ENCODE assay signal across 11 cellular contexts in the genomic region with DNA sequence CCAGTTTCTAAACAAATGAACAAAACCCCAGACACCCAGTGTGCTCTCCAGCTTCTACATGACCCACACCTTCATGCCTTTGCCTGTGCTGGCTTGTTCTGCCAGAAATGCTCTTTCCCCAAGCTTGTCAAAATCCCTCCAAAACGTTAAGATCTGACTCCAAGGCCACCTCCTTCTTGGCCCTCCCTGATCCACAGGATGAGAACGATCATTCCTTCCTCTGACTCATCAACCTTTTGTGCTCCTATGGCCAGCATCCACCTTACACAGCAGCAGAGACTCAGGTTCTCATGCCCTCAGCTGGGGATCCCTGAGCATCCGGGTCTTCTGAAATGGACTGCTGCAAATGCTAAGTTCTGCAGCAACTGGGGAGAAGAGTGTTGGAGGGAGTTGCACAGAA. TPM values are rescaled to one million over a fixed set of nuclear protein-coding genes. Genes with fewer than 3 reads are reported as not detected.
DNase-seq lines count a peak whose midpoint lies in the region; ATAC-seq, FAIRE-seq and TF ChIP-seq lines count a peak whose summit lies in the region.
"Had no signal": no experiment of that assay in that cellular context is flagged by ENCODE, and none has a peak within 500 bp of the region (broad histone marks: within the 10 kb centered on the region; RNA-seq: fewer than 3 reads in every experiment).

No MANE protein-coding gene starts in this region.

- H2AFZ ChIP-seq in endothelial cell of umbilical vein (ENCODE audit: low read depth, low read length), result no peak overlapping the region

- no peak overlapping the region for H3K9ac ChIP-seq in endothelial cell of umbilical vein (replicated peaks; ENCODE audit: extremely low read depth, insufficient read depth, low read length)

- peak overlapping the region; percentile 2 for H3K4me2 ChIP-seq in endothelial cell of umbilical vein (ENCODE audit: insufficient read depth, low read length)

- POLR2A ChIA-PET in endothelial cell of umbilical vein (lab: Charles Lee), result interaction anchor here (0.9 to 1.3 kb wide), 2 partner anchors 8 to 151 kb away, joined by 3 to 5 read pairs; a partner anchor contains a TSS

- H3K27ac ChIP-seq in endothelial cell of umbilical vein (ENCODE audit: insufficient read depth, low read depth, low read length) (peak overlapping the region; percentile 47), prostate gland (peak overlapping the region; percentile 100), substantia nigra (ENCODE audit: low read depth, low read length, poor library complexity, severe bottlenecking) (no peak overlapping the region)

- TF ChIP-seq CTCF in Calu3 (IDR thresholded peaks at IDR 0.05; ENCODE audit: unreplicated experiment), result no peak
- TF ChIP-seq CTCF in endothelial cell of umbilical vein (IDR thresholded peaks at IDR 0.05; ENCODE audit: extremely low read depth in 1 of 2, insufficient read depth in 1 of 2, low read depth in 1 of 2, low read length in 2 of 2), result no peak
- no peak for TF ChIP-seq CTCF in prostate gland (IDR thresholded peaks at IDR 0.05)

- H3K27me3 Mint-ChIP-seq in Calu3 (ENCODE audit: unreplicated experiment), result no peaks in the 10 kb centered on the region

- H3K27ac Mint-ChIP-seq in Calu3 (ENCODE audit: unreplicated experiment), result peak overlapping the region; percentile 36

- H3K79me2 ChIP-seq in endothelial cell of umbilical vein (ENCODE audit: control insufficient read depth, insufficient read depth, low read length), result peaks cover 64% of the 10 kb centered on the region

- BruUV-seq in Calu3 (replicated peaks; lab: Mats Ljungman, UMichigan) (no TSS peak), endothelial cell of umbilical vein (replicated peaks; lab: Mats Ljungman, UMichigan) (no TSS peak)

- H3K4me3 ChIP-seq in endothelial cell of umbilical vein (replicated peaks in 1 of 3; ENCODE audit: insufficient read depth in 1 of 3, low read depth in 1 of 3, low read length in 3 of 3) (no peak overlapping the region), prostate gland (no peak overlapping the region)

- ATAC-seq in GM18858 (IDR thresholded peaks at IDR 0.05; ENCODE audit: unreplicated experiment) (no peak), HG03280 (IDR thresholded peaks at IDR 0.05; ENCODE audit: unreplicated experiment) (no peak)

- FAIRE-seq in endothelial cell of umbilical vein (lab: Jason Lieb, UNC), result peak; percentile 83

- H3K36me3 Mint-ChIP-seq in Calu3 (ENCODE audit: insufficient read depth, unreplicated experiment), result peaks cover 33% of the 10 kb centered on the region

- no peaks in the 10 kb centered on the region for H3K27me3 ChIP-seq in endothelial cell of umbilical vein (ENCODE audit: control insufficient read depth in 2 of 2, insufficient read depth in 2 of 2, low read length in 2 of 2)
- H3K27me3 ChIP-seq in prostate gland (replicated peaks; ENCODE audit: insufficient read depth), result no peaks in the 10 kb centered on the region

- no peaks in the 10 kb centered on the region for H4K20me1 ChIP-seq in endothelial cell of umbilical vein (replicated peaks; ENCODE audit: control insufficient read depth, extremely low read depth, insufficient read depth, low read length)

- WGBS in prostate gland, result 20% methylated on average over 3 of the region's 3 CpGs

- dilution Hi-C loops in endothelial cell of umbilical vein (cut with MboI; ENCODE audit: extremely low pct_ligation_motif_present, low sequenced_read_pairs), result no loop called here

- CTCF ChIA-PET in Calu3 (lab: Charles Lee) (interaction anchor here (1.0 kb wide), 1 partner anchor 39 kb away, joined by 3 read pairs; no protein-coding TSS in a partner anchor), endothelial cell of umbilical vein (lab: Charles Lee) (interaction anchor here (0.7 to 3.0 kb wide), 12 partner anchors 9 to 120 kb away, joined by 3 to 21 read pairs (median 4); a partner anchor contains a TSS)

- peaks cover 34% of the 10 kb centered on the region for H3K4me1 ChIP-seq in endothelial cell of umbilical vein (ENCODE audit: control insufficient read depth, extremely low read depth, insufficient read depth, low read length)
- peaks cover 22% of the 10 kb centered on the region for H3K4me1 ChIP-seq in prostate gland (replicated peaks)

- no peak for TF ChIP-seq POLR2A in endothelial cell of umbilical vein (IDR thresholded peaks at IDR 0.05; ENCODE audit: low read depth, low read length)
- no peak for TF ChIP-seq POLR2A in prostate gland (IDR thresholded peaks at IDR 0.05)

- intact Hi-C loops in Calu3 (cut with micrococcal nuclease; ENCODE audit: unreplicated experiment), result loop anchor here (5.0 kb wide), 1 partner anchor 39 kb away; a partner anchor contains a TSS
- intact Hi-C loops in endothelial cell of umbilical vein (cut with micrococcal nuclease), result loop anchor here (1.0 kb wide), 1 partner anchor 21 kb away; no protein-coding TSS in a partner anchor
- intact Hi-C loops in prostate gland (cut with DNase I), result loop anchor here (5.0 kb wide), 2 partner anchors 39 to 74 kb away; a partner anchor contains a TSS

- no peak overlapping the region for H3K4me3 Mint-ChIP-seq in Calu3 (ENCODE audit: low read depth, unreplicated experiment)

- no peaks in the 10 kb centered on the region for H3K9me1 ChIP-seq in endothelial cell of umbilical vein (replicated peaks; ENCODE audit: control insufficient read depth, extremely low read depth, insufficient read depth, low read length)

- peaks cover 3% of the 10 kb centered on the region for H3K9me3 Mint-ChIP-seq in Calu3 (ENCODE audit: low read depth, unreplicated experiment)
- H3K9me3 Mint-ChIP-seq: nephron progenitor cell had no signal

- H3K4me1 Mint-ChIP-seq in Calu3 (ENCODE audit: low read depth, unreplicated experiment), result peaks cover 29% of the 10 kb centered on the region

- H3K9me3 ChIP-seq in endothelial cell of umbilical vein (replicated peaks; ENCODE audit: control insufficient read depth, insufficient read depth, low read length) (no peaks in the 10 kb centered on the region), prostate gland (no peaks in the 10 kb centered on the region)

- DNase-seq in Calu3, result no peak
- DNase-seq in RPMI7951 (ENCODE audit: low read depth), result peak; percentile 57
- peak; percentile 63 for DNase-seq in endothelial cell of umbilical vein (ENCODE audit: low read depth, low spot score)
- DNase-seq in prostate gland (ENCODE audit: low spot score), result no peak
- DNase-seq in mucosa of gallbladder (ENCODE audit: low spot score), result no peak
- DNase-seq in substantia nigra (lab: John Stamatoyannopoulos, UW), result no peak
- DNase-seq: activated effector memory CD4-positive, alpha-beta T cell treated with anti-CD3 and anti-CD28 coated beads, Interleukin-2, amount 50 U/mL, for 16 hours; NCI-H1105; nephron progenitor cell had no signal

- H3K36me3 ChIP-seq in endothelial cell of umbilical vein (ENCODE audit: control insufficient read depth in 2 of 2, extremely low read depth in 1 of 2, insufficient read depth in 2 of 2, low read length in 2 of 2) (no peaks in the 10 kb centered on the region), prostate gland (no peaks in the 10 kb centered on the region)

RNA-seq across cellular contexts. Expression of a gene that starts 3.0 kb away (rescaled TPM):
- total RNA-seq in Calu3 (2022) (27.2 and 28.1 TPM in 2 replicates), endothelial cell of umbilical vein (26.5 and 27.4 TPM in 2 replicates), prostate gland (10 to 100 TPM; 60.5 to 69.4 TPM), mucosa of gallbladder (82.8 TPM)
- total RNA-seq in RPMI7951 (2014; rRNA removed; shearing (Covaris generic)), result 14.3 and 14.8 TPM in 2 replicates
- 15.1 and 15.7 TPM in 2 replicates for polyA plus RNA-seq in endothelial cell of umbilical vein
- polyA plus RNA-seq in endothelial cell of umbilical vein (2011; cell fraction: cytosol; rRNA removed), result 9.4 and 11.8 TPM in 2 replicates
- polyA plus RNA-seq in endothelial cell of umbilical vein (2011; cell fraction: nucleus; rRNA removed), result 18.0 and 18.5 TPM in 2 replicates
- polyA plus RNA-seq in endothelial cell of umbilical vein (2012), result 20.6 and 25.2 TPM in 2 replicates
- 29.2 and 30.0 TPM in 2 replicates for polyA minus RNA-seq in endothelial cell of umbilical vein
- 11.8 TPM for polyA minus RNA-seq in endothelial cell of umbilical vein (2011; cell fraction: cytosol; rRNA and poly(A)+ RNA removed)
- polyA minus RNA-seq in endothelial cell of umbilical vein (2011; cell fraction: nucleus; rRNA and poly(A)+ RNA removed), result 12.3 and 15.1 TPM in 2 replicates

RNA-seq across cellular contexts. Expression of a gene that starts 4.8 kb away (rescaled TPM):
- not detected in 2 replicates for total RNA-seq in Calu3 (2022)
- total RNA-seq in RPMI7951 (2014; rRNA removed; shearing (Covaris generic)), result not detected in 2 replicates
- not detected in 2 replicates for total RNA-seq in endothelial cell of umbilical vein
- not detected in 2 replicates for polyA plus RNA-seq in endothelial cell of umbilical vein
- not detected in 2 replicates for polyA plus RNA-seq in endothelial cell of umbilical vein (2011; cell fraction: cytosol; rRNA removed)
- polyA plus RNA-seq in endothelial cell of umbilical vein (2011; cell fraction: nucleus; rRNA removed), result not detected in 2 replicates
- 0.16 TPM in 1 of 2 replicates, not detected in the other for polyA plus RNA-seq in endothelial cell of umbilical vein (2012)
- polyA minus RNA-seq in endothelial cell of umbilical vein, result not detected in 2 replicates
- polyA minus RNA-seq in endothelial cell of umbilical vein (2011; cell fraction: cytosol; rRNA and poly(A)+ RNA removed), result not detected
- polyA minus RNA-seq in endothelial cell of umbilical vein (2011; cell fraction: nucleus; rRNA and poly(A)+ RNA removed), result not detected in 2 replicates
- not detected for total RNA-seq in prostate gland
- not detected for total RNA-seq in mucosa of gallbladder

RNA-seq across cellular contexts. Expression of a gene that starts 7.7 kb away (rescaled TPM):
- total RNA-seq in Calu3 (2022) (89.0 and 99.3 TPM in 2 replicates), endothelial cell of umbilical vein (145 and 151 TPM in 2 replicates), prostate gland (100 to 1,000 TPM in 1 of 2 donors, 10 to 100 TPM in 1; 79.7 to 217 TPM), mucosa of gallbladder (133 TPM)
- total RNA-seq in RPMI7951 (2014; rRNA removed; shearing (Covaris generic)), result 15.4 and 22.3 TPM in 2 replicates
- polyA plus RNA-seq in endothelial cell of umbilical vein, result 25.1 and 45.9 TPM in 2 replicates
- 26.0 and 30.8 TPM in 2 replicates for polyA plus RNA-seq in endothelial cell of umbilical vein (2011; cell fraction: cytosol; rRNA removed)
- polyA plus RNA-seq in endothelial cell of umbilical vein (2011; cell fraction: nucleus; rRNA removed), result 107 and 129 TPM in 2 replicates
- 70.9 and 97.1 TPM in 2 replicates for polyA plus RNA-seq in endothelial cell of umbilical vein (2012)
- 213 and 226 TPM in 2 replicates for polyA minus RNA-seq in endothelial cell of umbilical vein
- 88.7 TPM for polyA minus RNA-seq in endothelial cell of umbilical vein (2011; cell fraction: cytosol; rRNA and poly(A)+ RNA removed)
- 158 and 169 TPM in 2 replicates for polyA minus RNA-seq in endothelial cell of umbilical vein (2011; cell fraction: nucleus; rRNA and poly(A)+ RNA removed)

RNA-seq across cellular contexts. Expression of a gene that starts 31.6 kb away (rescaled TPM):
- total RNA-seq in Calu3 (2022) (2.4 and 3.0 TPM in 2 replicates), endothelial cell of umbilical vein (5.4 and 5.6 TPM in 2 replicates), prostate gland (10 to 100 TPM in 1 of 2 donors, 1 to 10 TPM in 1; 6.9 to 10.4 TPM), mucosa of gallbladder (10.0 TPM)
- 10.4 and 11.9 TPM in 2 replicates for total RNA-seq in RPMI7951 (2014; rRNA removed; shearing (Covaris generic))
- 9.3 and 9.6 TPM in 2 replicates for polyA plus RNA-seq in endothelial cell of umbilical vein
- 9.6 and 9.9 TPM in 2 replicates for polyA plus RNA-seq in endothelial cell of umbilical vein (2011; cell fraction: cytosol; rRNA removed)
- 2.8 and 3.2 TPM in 2 replicates for polyA plus RNA-seq in endothelial cell of umbilical vein (2011; cell fraction: nucleus; rRNA removed)
- 3.7 and 5.6 TPM in 2 replicates for polyA plus RNA-seq in endothelial cell of umbilical vein (2012)
- 7.7 and 8.9 TPM in 2 replicates for polyA minus RNA-seq in endothelial cell of umbilical vein
- polyA minus RNA-seq in endothelial cell of umbilical vein (2011; cell fraction: cytosol; rRNA and poly(A)+ RNA removed), result not detected
- 0.82 and 1.9 TPM in 2 replicates for polyA minus RNA-seq in endothelial cell of umbilical vein (2011; cell fraction: nucleus; rRNA and poly(A)+ RNA removed)

RNA-seq across cellular contexts. Expression of a gene that starts 37.2 kb away (rescaled TPM):
- total RNA-seq in Calu3 (2022) (1.2 and 2.1 TPM in 2 replicates), endothelial cell of umbilical vein (1.8 TPM in 1 of 2 replicates, not detected in the other), prostate gland (1 to 10 TPM; 1.2 to 4.2 TPM), mucosa of gallbladder (2.7 TPM)
- total RNA-seq in RPMI7951 (2014; rRNA removed; shearing (Covaris generic)), result 2.0 and 4.1 TPM in 2 replicates
- polyA plus RNA-seq in endothelial cell of umbilical vein, result 0.70 and 0.92 TPM in 2 replicates
- polyA plus RNA-seq in endothelial cell of umbilical vein (2011; cell fraction: cytosol; rRNA removed), result 0.34 and 0.52 TPM in 2 replicates
- polyA plus RNA-seq in endothelial cell of umbilical vein (2011; cell fraction: nucleus; rRNA removed), result 2.6 and 4.2 TPM in 2 replicates
- 0.63 and 1.2 TPM in 2 replicates for polyA plus RNA-seq in endothelial cell of umbilical vein (2012)
- 0.81 and 1.6 TPM in 2 replicates for polyA minus RNA-seq in endothelial cell of umbilical vein
- polyA minus RNA-seq in endothelial cell of umbilical vein (2011; cell fraction: cytosol; rRNA and poly(A)+ RNA removed), result 0.92 TPM
- polyA minus RNA-seq in endothelial cell of umbilical vein (2011; cell fraction: nucleus; rRNA and poly(A)+ RNA removed), result 0.87 TPM in 1 of 2 replicates, not detected in the other

Comparison
In these comparisons a context has a peak if more than half of its experiments do, and no peak if none do; other contexts are left out.
1. DNase-seq: peak in RPMI7951 (single experiment) and endothelial cell of umbilical vein (single experiment); none in Calu3 (single experiment), prostate gland (single experiment), mucosa of gallbladder (single experiment) and substantia nigra (0 of 49).